ENCODE assay signal across 19 cellular contexts in the genomic region with DNA sequence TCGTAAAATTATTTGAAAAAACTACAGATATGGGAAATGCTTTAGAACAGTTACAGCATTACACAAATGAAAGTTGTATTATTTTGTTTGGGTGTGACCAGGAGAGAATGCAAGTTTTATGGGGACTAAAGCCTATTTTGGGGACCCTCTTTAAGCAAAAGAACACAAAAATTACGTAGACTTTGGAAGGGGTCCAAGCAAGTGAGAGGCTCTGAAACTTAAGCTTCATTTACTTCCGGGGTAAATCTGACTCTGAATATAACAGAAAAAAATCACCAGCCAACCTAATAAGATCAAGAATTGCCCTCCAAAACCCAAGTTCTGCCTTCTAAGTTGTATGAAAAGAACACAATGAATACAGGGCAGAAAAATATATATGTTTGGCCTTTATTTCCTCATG.
"Had no signal": no experiment of that assay in that cellular context is flagged by ENCODE, and none has a peak within 500 bp of the region (broad histone marks: within the 10 kb centered on the region; RNA-seq: fewer than 3 reads in every experiment).

No MANE protein-coding gene starts in this region.

- H3K27me3 ChIP-seq: esophagus squamous epithelium, gastrocnemius medialis, ovary, tibial nerve, vagina had no signal

- H3K4me3 ChIP-seq: esophagus squamous epithelium, ovary, tibial nerve, vagina had no signal

- H3K4me1 ChIP-seq: esophagus squamous epithelium had no signal

- DNase-seq: activated CD4-positive, alpha-beta T cell treated with anti-CD3 and anti-CD28 coated beads, Interleukin-2, amount 50 U/mL, for 48 hours; activated CD8-positive, alpha-beta memory T cell treated with anti-CD3 and anti-CD28 coated beads, Interleukin-2, amount 10 ng/mL, durations not matched to agents 7 days and 5 days; activated effector memory CD4-positive, alpha-beta T cell treated with Interleukin-2 at 50 U/mL for 16 hours; activated naive CD4-positive, alpha-beta T cell treated with anti-CD3 and anti-CD28 coated beads, Interleukin-2, amount 50 U/mL, for 16 hours; activated T-cell treated with anti-CD3 and anti-CD28 coated beads, Interleukin-2, amount 50 U/mL, for 24 hours; central memory CD4-positive, alpha-beta T cell; cortex of kidney; effector CD8-positive, alpha-beta T cell; esophagus squamous epithelium; gastrocnemius medialis; islet precursor cell; naive B cell; ovary; stimulated activated CD4-positive, alpha-beta T cell treated with anti-CD3 and anti-CD28 coated beads, Interleukin-12 subunit alpha, Interleukin-12 subunit beta, amount 100 ng/mL, for 4 hours; stimulated activated CD4-positive, alpha-beta T cell treated with anti-CD3 and anti-CD28 coated beads, Interleukin-2, amount 100 ng/mL, for 24 hours had no signal

- ATAC-seq: activated CD8-positive, alpha-beta memory T cell treated with anti-CD3 and anti-CD28 coated beads, Interleukin-2, amount 10 ng/mL, durations not matched to agents 7 days and 5 days; gastrocnemius medialis; stimulated activated memory B cell treated with anti-CD40 and anti-IgM and Interleukin-4, amounts not matched to agents 10 μg/mL and 1 μg/mL and 100 μg/mL, for 72 hours had no signal

- FAIRE-seq: endothelial cell of umbilical vein had no signal

- H3K9me3 ChIP-seq: esophagus squamous epithelium, gastrocnemius medialis, ovary, tibial nerve, vagina had no signal

- H3K27ac ChIP-seq: esophagus squamous epithelium, tibial nerve, vagina had no signal

- H3K36me3 ChIP-seq: esophagus squamous epithelium, gastrocnemius medialis, ovary, tibial nerve, vagina had no signal
